27 cellular contexts compared by ENCODE assay signal in genomic region chr2:16677875-16678274, GRCh38.
"Had no signal": no experiment of that assay in that cellular context is flagged by ENCODE, and none has a peak within 500 bp of the region (broad histone marks: within the 10 kb centered on the region; RNA-seq: fewer than 3 reads in every experiment).

No MANE protein-coding gene starts in this region.

- FAIRE-seq: urothelium cell line had no signal

- H3K9me3 ChIP-seq: suprapubic skin, testis, thyroid gland, vagina had no signal

- DNase-seq: stimulated activated CD4-positive, alpha-beta T cell treated with anti-CD3 and anti-CD28 coated beads, Interleukin-2, amount 100 ng/mL, for 48 hours; stimulated activated CD4-positive, alpha-beta T cell treated with anti-CD3 and anti-CD28 coated beads, Interleukin-4, amount 100 ng/mL, for 1 hour; stimulated activated CD4-positive, alpha-beta T cell treated with anti-CD3 and anti-CD28 coated beads, Interleukin-4, amount 100 ng/mL, for 24 hours; stimulated activated CD4-positive, alpha-beta T cell treated with anti-CD3 and anti-CD28 coated beads, Interleukin-4, amount 100 ng/mL, for 4 hours; stimulated activated CD8-positive, alpha-beta memory T cell treated with anti-CD3 and anti-CD28 coated beads, Interleukin-4, amount 100 ng/mL, for 48 hours; stimulated activated naive B cell treated with anti-CD40 and anti-IgM and Interleukin-4, amounts not matched to agents 10 μg/mL and 1 μg/mL and 100 μg/mL, for 72 hours; stimulated activated naive CD4-positive, alpha-beta T cell; stimulated activated naive CD4-positive, alpha-beta T cell treated with Interleukin-2 at 50 U/mL for 16 hours; stimulated activated naive CD8-positive, alpha-beta T cell treated with anti-CD3 and anti-CD28 coated beads, Interleukin-15, amount 100 ng/mL, for 72 hours; stimulated activated naive CD8-positive, alpha-beta T cell treated with anti-CD3 and anti-CD28 coated beads, Interleukin-15, Interleukin-2, amounts not matched to agents 100 U/mL and 50 U/mL, for 24 hours; stomach; substantia nigra; testis; thyroid gland; tibial artery; transverse colon; trophoblast cell; upper lobe of left lung; upper lobe of right lung; uterus had no signal

- H3K36me3 ChIP-seq: stomach, suprapubic skin, thoracic aorta, thyroid gland, tibial artery, tibial nerve, transverse colon, upper lobe of left lung, upper lobe of right lung, vagina had no signal

- H3K4me3 ChIP-seq: stomach, suprapubic skin, testis, thoracic aorta, thyroid gland, tibial artery, tibial nerve, transverse colon, upper lobe of left lung, upper lobe of right lung, uterus, vagina had no signal

- H3K27me3 ChIP-seq: stomach, suprapubic skin, testis, thyroid gland, tibial artery, transverse colon, upper lobe of left lung, upper lobe of right lung, uterus, vagina had no signal

- ATAC-seq: stimulated activated effector memory CD8-positive, alpha-beta T cell treated with anti-CD3 and anti-CD28 coated beads, Interleukin-12 subunit alpha, Interleukin-12 subunit beta, amount 100 ng/mL, for 72 hours; stimulated activated memory B cell treated with anti-CD40 and anti-IgM and Interleukin-4, amounts not matched to agents 10 μg/mL and 1 μg/mL and 100 μg/mL, for 72 hours; stimulated activated naive B cell treated with anti-CD40 and anti-IgM and Interleukin-4, amounts not matched to agents 10 μg/mL and 1 μg/mL and 100 μg/mL, for 72 hours; stimulated activated naive CD8-positive, alpha-beta T cell treated with anti-CD3 and anti-CD28 coated beads, Interleukin-15, amount 100 ng/mL, for 72 hours; stimulated activated naive CD8-positive, alpha-beta T cell treated with anti-CD3 and anti-CD28 coated beads, Interleukin-15, Interleukin-2, amounts not matched to agents 100 U/mL and 50 U/mL, for 24 hours; upper lobe of right lung had no signal

- H3K4me1 ChIP-seq: stomach, suprapubic skin, testis, tibial artery, tibial nerve, transverse colon, upper lobe of left lung, upper lobe of right lung, uterus, vagina had no signal

- H3K27ac ChIP-seq: stomach, suprapubic skin, testis, thoracic aorta, thyroid gland, tibial artery, tibial nerve, transverse colon, upper lobe of left lung, upper lobe of right lung, uterus, vagina had no signal
